8 cellular contexts compared by ENCODE assay signal in genomic region chr10:18658301-18658991, GRCh38. TPM values are rescaled to one million over a fixed set of nuclear protein-coding genes. Genes with fewer than 3 reads are reported as not detected.
DNase-seq lines count a peak whose midpoint lies in the region; ATAC-seq, FAIRE-seq and TF ChIP-seq lines count a peak whose summit lies in the region.

No MANE protein-coding gene starts in this region.

- no peak for FAIRE-seq in HTR-8/SVneo (lab: Jason Lieb, UNC)

- H4K20me1 ChIP-seq in SK-N-SH (ENCODE audit: insufficient read depth), result peaks cover 21% of the 10 kb centered on the region; the same call in 1 of the 2 replicates

- H3K4me2 ChIP-seq in SK-N-SH, result peak overlapping the region; percentile 90

- no peaks in the 10 kb centered on the region for H3K9me2 ChIP-seq in SK-N-SH

- H3K9ac ChIP-seq in SK-N-SH (peak overlapping the region; percentile 96), muscle layer of colon (ENCODE audit: low read length) (peak overlapping the region; percentile 93)

- no peaks in the 10 kb centered on the region for H3K9me3 ChIP-seq in SK-N-SH
- H3K9me3 ChIP-seq in effector memory CD4-positive, alpha-beta T cell (ENCODE audit: control insufficient read depth, low read length), result no peaks in the 10 kb centered on the region
- no peaks in the 10 kb centered on the region for H3K9me3 ChIP-seq in muscle layer of colon (ENCODE audit: low read length)

- WGBS in SK-N-SH (ENCODE audit: low lambda C conversion rate), result 17% methylated on average over 20 of the region's 20 CpGs

- H3K27me3 ChIP-seq in SK-N-SH (ENCODE audit: insufficient read depth) (no peaks in the 10 kb centered on the region), muscle layer of colon (ENCODE audit: control insufficient read depth in 1 of 2, insufficient read depth in 2 of 2, low read length in 2 of 2) (no peaks in the 10 kb centered on the region)
- H3K27me3 ChIP-seq in effector memory CD4-positive, alpha-beta T cell (replicated peaks; ENCODE audit: control insufficient read depth, insufficient read depth, low read length, poor library complexity, severe bottlenecking), result no peaks in the 10 kb centered on the region

- H3K79me2 ChIP-seq in SK-N-SH (ENCODE audit: insufficient read depth), result peaks cover 46% of the 10 kb centered on the region

- H3K4me1 ChIP-seq in SK-N-SH (ENCODE audit: control insufficient read depth in 1 of 2, insufficient read depth in 2 of 2, low read depth in 1 of 2, low read length in 1 of 2), result peaks cover 10 to 11% of the 10 kb centered on the region in 2 experiments; a peak in 3 of 4 replicates
- H3K4me1 ChIP-seq in effector memory CD4-positive, alpha-beta T cell (ENCODE audit: control insufficient read depth, insufficient read depth, low read length, poor library complexity, severe bottlenecking), result no peaks in the 10 kb centered on the region
- peaks cover 22% of the 10 kb centered on the region for H3K4me1 ChIP-seq in muscle layer of colon (ENCODE audit: insufficient read depth, low read length)

- H2AFZ ChIP-seq in SK-N-SH (ENCODE audit: low read depth), result peak overlapping the region; percentile 72

- H3K36me3 ChIP-seq in SK-N-SH (replicated peaks in 1 of 2; ENCODE audit: control insufficient read depth in 1 of 2, insufficient read depth in 2 of 2, low read length in 1 of 2) (no peaks in the 10 kb centered on the region), muscle layer of colon (ENCODE audit: insufficient read depth, low read length) (no peaks in the 10 kb centered on the region)
- no peaks in the 10 kb centered on the region for H3K36me3 ChIP-seq in effector memory CD4-positive, alpha-beta T cell (ENCODE audit: control insufficient read depth, insufficient read depth, low read length)

- DNase-seq in SK-N-SH (no peak), HTR-8/SVneo (ENCODE audit: insufficient read length, low spot score) (no peak), HK-2 (ENCODE audit: unreplicated experiment) (no peak), kidney glomerular epithelial cell (lab: John Stamatoyannopoulos, UW) (no peak)
- no peak for DNase-seq in effector memory CD4-positive, alpha-beta T cell

- POLR2A ChIA-PET in SK-N-SH (lab: Yijun Ruan, JAX), result interaction anchor here (0.6 to 1.9 kb wide), 2 partner anchors 10 to 51 kb away, joined by 3 to 6 read pairs; no protein-coding TSS in a partner anchor

- TF ChIP-seq EP300 in SK-N-SH (IDR thresholded peaks at IDR 0.05; ENCODE audit: borderline replicate concordance in 1 of 2, low read depth in 1 of 2, low read length in 1 of 2), result no peak

- peaks cover 6% of the 10 kb centered on the region for H3F3A ChIP-seq in SK-N-SH (replicated peaks; ENCODE audit: insufficient read depth)

- H3K27ac ChIP-seq in SK-N-SH (ENCODE audit: low read depth in 2 of 2, low read length in 1 of 2), result peak overlapping the region; percentile 90 to 99
- H3K27ac ChIP-seq in effector memory CD4-positive, alpha-beta T cell (ENCODE audit: insufficient read depth, low read length, poor library complexity, severe bottlenecking), result peak overlapping the region; percentile 92
- H3K27ac ChIP-seq in muscle layer of colon (ENCODE audit: low read depth, low read length), result peak overlapping the region; percentile 96

- TF ChIP-seq CTCF in SK-N-SH (IDR thresholded peaks at IDR 0.05), result no peak

- TF ChIP-seq RAD21 in SK-N-SH (IDR thresholded peaks at IDR 0.05; ENCODE audit: low read length), result no peak

- CTCF ChIA-PET in SK-N-SH (lab: Yijun Ruan, JAX), result no interaction called here

- peak overlapping the region; percentile 89 to 98 for H3K4me3 ChIP-seq in SK-N-SH (ENCODE audit: low read depth in 2 of 2, low read length in 1 of 2)
- H3K4me3 ChIP-seq in effector memory CD4-positive, alpha-beta T cell (ENCODE audit: insufficient read depth, low read depth, low read length, poor library complexity, severe bottlenecking), result peak overlapping the region; percentile 94
- H3K4me3 ChIP-seq in muscle layer of colon (ENCODE audit: low read depth in 1 of 2, low read length in 2 of 2), result peak overlapping the region; percentile 94 to 100

- ATAC-seq in GM18498 (IDR thresholded peaks at IDR 0.05; ENCODE audit: unreplicated experiment) (peak; percentile 23), HG02642 (IDR thresholded peaks at IDR 0.05; ENCODE audit: poor library complexity, unreplicated experiment) (peak; percentile 3)

TF ChIP-seq in SK-N-SH, 30 proteins besides CTCF, POLR2A, EP300 and RAD21:
- TF ChIP-seq RXRA (IDR thresholded peaks at IDR 0.05; ENCODE audit: borderline replicate concordance, low read depth) (no peak), FOSL2 (IDR thresholded peaks at IDR 0.05; ENCODE audit: borderline replicate concordance, low read depth) (no peak), RFX5 (IDR thresholded peaks at IDR 0.05; ENCODE audit: low read length) (no peak), EZH2phosphoT487 (IDR thresholded peaks at IDR 0.05; ENCODE audit: borderline replicate concordance, low read depth) (no peak), MAX (IDR thresholded peaks at IDR 0.05; ENCODE audit: low read depth) (no peak), TEAD4 (IDR thresholded peaks at IDR 0.05; ENCODE audit: borderline replicate concordance, insufficient read depth) (no peak), MEF2A (IDR thresholded peaks at IDR 0.05; ENCODE audit: borderline replicate concordance, low read depth) (no peak), TCF12 (IDR thresholded peaks at IDR 0.05) (no peak), ZBTB33 (IDR thresholded peaks at IDR 0.05; ENCODE audit: borderline replicate concordance, low read depth) (no peak)

RNA-seq across cellular contexts. Expression of gene ARL5B, which starts 0.8 kb away (rescaled TPM):
- polyA plus RNA-seq in SK-N-SH (2012; rRNA removed), result 4.9 and 6.6 TPM in 2 replicates
- 6.1 and 8.5 TPM in 2 replicates for polyA plus RNA-seq in SK-N-SH (2012; cell fraction: cytosol; rRNA removed)
- polyA plus RNA-seq in SK-N-SH (2012; cell fraction: nucleus; rRNA removed), result 6.2 and 19.5 TPM in 2 replicates

RNA-seq across cellular contexts. Expression of gene NSUN6, which starts 7.1 kb away (rescaled TPM):
- 5.3 and 7.8 TPM in 2 replicates for polyA plus RNA-seq in SK-N-SH (2012; rRNA removed)
- polyA plus RNA-seq in SK-N-SH (2012; cell fraction: cytosol; rRNA removed), result 5.7 and 6.6 TPM in 2 replicates
- polyA plus RNA-seq in SK-N-SH (2012; cell fraction: nucleus; rRNA removed), result 8.7 and 16.3 TPM in 2 replicates
